8 cellular contexts compared by ENCODE assay signal in the genomic region with DNA sequence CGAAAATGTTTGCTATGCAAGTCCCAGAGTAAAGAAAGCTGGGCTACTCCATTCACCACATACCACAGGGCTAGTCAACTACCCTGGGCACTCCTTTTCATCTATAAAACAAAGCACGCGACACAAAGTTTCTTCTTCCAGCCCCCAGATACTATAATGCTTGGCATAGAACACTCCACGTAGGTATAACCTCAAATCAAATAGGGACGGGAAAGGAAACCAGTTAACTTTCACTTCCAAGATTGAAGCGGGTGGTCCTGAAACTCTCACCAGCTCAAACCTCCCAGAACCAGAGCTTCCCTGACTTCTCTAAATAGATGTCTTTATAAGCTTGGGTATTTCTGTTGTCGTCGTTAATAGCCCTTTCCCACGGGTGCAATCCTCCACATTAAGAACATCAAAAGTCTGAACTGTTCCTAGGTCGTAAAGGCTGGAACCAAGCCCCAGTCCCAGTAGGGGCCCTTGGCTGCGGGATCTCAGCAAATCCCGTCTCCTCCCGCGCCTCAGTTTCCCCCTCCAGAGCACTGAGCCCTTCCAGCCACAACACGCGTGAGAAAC. TPM values are rescaled to one million over a fixed set of nuclear protein-coding genes. Genes with fewer than 3 reads are reported as not detected.
DNase-seq lines count a peak whose midpoint lies in the region; ATAC-seq and TF ChIP-seq lines count a peak whose summit lies in the region.

No MANE protein-coding gene starts in this region.

- DNase-seq in activated naive CD4-positive, alpha-beta T cell treated with Interleukin-2 at 50 U/mL for 16 hours, result no peak
- no peak for DNase-seq in RWPE2 (ENCODE audit: low spot score)
- DNase-seq in foreskin melanocyte, result no peak

- H3K9me3 ChIP-seq in RWPE2 (ENCODE audit: severe bottlenecking), result no peaks in the 10 kb centered on the region

- peaks cover 48% of the 10 kb centered on the region for H3K4me1 Mint-ChIP-seq in activated naive CD4-positive, alpha-beta T cell treated with anti-CD3 and anti-CD28 coated beads, Interleukin-2, amount 50 U/mL, for 24 hours
- H3K4me1 Mint-ChIP-seq in nephron, result peaks cover 6% of the 10 kb centered on the region

- no peaks in the 10 kb centered on the region for H3K9me3 Mint-ChIP-seq in activated naive CD4-positive, alpha-beta T cell treated with anti-CD3 and anti-CD28 coated beads, Interleukin-2, amount 50 U/mL, for 24 hours
- no peaks in the 10 kb centered on the region for H3K9me3 Mint-ChIP-seq in nephron

- peak overlapping the region; percentile 84 for H3K4me3 ChIP-seq in RWPE2 (ENCODE audit: severe bottlenecking)

- peak overlapping the region; percentile 88 for H3K4me3 Mint-ChIP-seq in activated naive CD4-positive, alpha-beta T cell treated with anti-CD3 and anti-CD28 coated beads, Interleukin-2, amount 50 U/mL, for 24 hours
- peak overlapping the region; percentile 92 to 93 (median 93) for H3K4me3 Mint-ChIP-seq in nephron

- TF ChIP-seq CTCF in RWPE2 (IDR thresholded peaks at IDR 0.05; ENCODE audit: poor library complexity, severe bottlenecking), result no peak
- no peak for TF ChIP-seq CTCF in nephron (IDR thresholded peaks at IDR 0.05; ENCODE audit: unreplicated experiment in 3 of 3)

- H3K36me3 ChIP-seq in RWPE2 (ENCODE audit: low read depth), result no peaks in the 10 kb centered on the region

- H3K4me1 ChIP-seq in RWPE2 (ENCODE audit: insufficient read depth, poor library complexity, severe bottlenecking), result peaks cover 5% of the 10 kb centered on the region

- H3K27me3 Mint-ChIP-seq in activated naive CD4-positive, alpha-beta T cell treated with anti-CD3 and anti-CD28 coated beads, Interleukin-2, amount 50 U/mL, for 24 hours, result no peaks in the 10 kb centered on the region
- peaks cover 4% of the 10 kb centered on the region for H3K27me3 Mint-ChIP-seq in nephron (ENCODE audit: low read depth)

- no peak overlapping the region for H3K27ac Mint-ChIP-seq in activated naive CD4-positive, alpha-beta T cell treated with anti-CD3 and anti-CD28 coated beads, Interleukin-2, amount 50 U/mL, for 24 hours
- peak overlapping the region; percentile 3 to 78 (median 68) for H3K27ac Mint-ChIP-seq in nephron

- H3K27me3 ChIP-seq in RWPE2 (ENCODE audit: insufficient read depth, poor library complexity, severe bottlenecking), result no peaks in the 10 kb centered on the region

- no peak overlapping the region for H3K27ac ChIP-seq in RWPE2 (ENCODE audit: poor library complexity, severe bottlenecking)

- ATAC-seq in RWPE2 (ENCODE audit: low read depth) (peak; percentile 2; the same call in 2 of the 3 replicates), esophagus mucosa (peak; percentile 4), HG02678 (IDR thresholded peaks at IDR 0.05; ENCODE audit: unreplicated experiment) (no peak), HG03520 (IDR thresholded peaks at IDR 0.05; ENCODE audit: unreplicated experiment) (no peak)

- H3K36me3 Mint-ChIP-seq in activated naive CD4-positive, alpha-beta T cell treated with anti-CD3 and anti-CD28 coated beads, Interleukin-2, amount 50 U/mL, for 24 hours, result no peaks in the 10 kb centered on the region
- peaks cover 4% of the 10 kb centered on the region for H3K36me3 Mint-ChIP-seq in nephron (ENCODE audit: low read depth)

RNA-seq across cellular contexts. Expression of a gene that starts 0.6 kb away (rescaled TPM):
- 27.4 TPM for total RNA-seq in esophagus mucosa

RNA-seq across cellular contexts. Expression of a gene that starts 46.3 kb away (rescaled TPM):
- 24.9 TPM for total RNA-seq in esophagus mucosa

Comparison
In these comparisons a context has a peak if more than half of its experiments do, and no peak if none do; other contexts are left out.
1. ATAC-seq: peak in RWPE2 (single experiment) and esophagus mucosa (single experiment); none in HG02678 (single experiment) and HG03520 (single experiment).